8 cellular contexts compared by ENCODE assay signal in genomic region chr2:12715258-12715865, GRCh38. TPM values are rescaled to one million over a fixed set of nuclear protein-coding genes. Genes with fewer than 3 reads are reported as not detected.
A peak's percentile ranks its signal among the peaks of the same experiment; 100 is the strongest.
DNase-seq lines count a peak whose midpoint lies in the region; ATAC-seq, FAIRE-seq and TF ChIP-seq lines count a peak whose summit lies in the region.

No MANE protein-coding gene starts in this region.

- 0 out of 2 replicates have a peak, but pooled peaks cover 3% of the 10 kb centered on the region for H4K20me1 ChIP-seq in GM12878 (ENCODE audit: control insufficient read depth, insufficient read depth)

- TF ChIP-seq POLR2A in GM12878 (IDR thresholded peaks at IDR 0.05; ENCODE audit: low read depth, low read length) = no peak

- ATAC-seq in GM12878 = no peak
- ATAC-seq in lung (ENCODE audit: insufficient read depth, low FRiP score) = no peak
- no peak for ATAC-seq in GM21825 (IDR thresholded peaks at IDR 0.05; ENCODE audit: unreplicated experiment)
- no peak for ATAC-seq in GM19463 (IDR thresholded peaks at IDR 0.05; ENCODE audit: unreplicated experiment)

- in situ Hi-C loops in GM12878 (cut with MboI) = loop anchor here (5.0 kb wide), 1 partner anchor 883 kb away; no protein-coding TSS in a partner anchor

- peak overlapping the region; percentile 97 for H3K4me2 ChIP-seq in GM12878 (ENCODE audit: control insufficient read depth, insufficient read depth)

- H3K27me3 ChIP-seq in GM12878 (replicated peaks in 1 of 2; ENCODE audit: control insufficient read depth in 2 of 2, insufficient read depth in 2 of 2, low read length in 1 of 2) (peaks cover 0 to 18% of the 10 kb centered on the region in 2 experiments; a peak in 3 of 4 replicates), lung (ENCODE audit: control insufficient read depth, insufficient read depth) (no peaks in the 10 kb centered on the region), tibial artery (no peaks in the 10 kb centered on the region)

- H3K79me2 ChIP-seq in GM12878 (ENCODE audit: control insufficient read depth, insufficient read depth, low read length) = no peaks in the 10 kb centered on the region

- H3K4me3 ChIP-seq in GM12878 (no peak overlapping the region), lung (no peak overlapping the region), tibial artery (peak overlapping the region; percentile 80 to 89)

- SMC1A ChIA-PET in GM12878 (lab: Charles Lee; ENCODE audit: uncharacterized antibody, unreplicated experiment) = interaction anchor here (0.8 to 5.0 kb wide), 13 partner anchors 14 to 886 kb away, joined by 3 to 48 read pairs (median 5); no protein-coding TSS in a partner anchor

- RAD21 ChIA-PET in GM12878 (lab: Charles Lee; ENCODE audit: unreplicated experiment) = interaction anchor here (0.9 to 4.2 kb wide), 16 partner anchors 216 to 936 kb away, joined by 3 to 48 read pairs (median 6); no protein-coding TSS in a partner anchor

- intact Hi-C loops in GM12878 (cut with micrococcal nuclease; ENCODE audit: unreplicated experiment) (loop anchor here (5.0 kb wide), 4 partner anchors 173 to 538 kb away; no protein-coding TSS in a partner anchor), tibial artery (cut with DNase I; ENCODE audit: low total_unique reads) (loop anchor here (5.0 to 10.0 kb wide), 6 partner anchors 158 to 853 kb away; no protein-coding TSS in a partner anchor)

- POLR2A ChIA-PET in GM12878 (lab: Charles Lee) = no interaction called here

- TF ChIP-seq EP300 in GM12878 (IDR thresholded peaks at IDR 0.05; ENCODE audit: borderline replicate concordance in 1 of 2, control insufficient read depth in 1 of 2, low read depth in 2 of 2, low read length in 2 of 2) = no peak

- H2AFZ ChIP-seq in GM12878 (ENCODE audit: control insufficient read depth, low read depth, low read length) = no peak overlapping the region

- H3K9me3 ChIP-seq in GM12878 (replicated peaks; ENCODE audit: control insufficient read depth, insufficient read depth, low read length) (no peaks in the 10 kb centered on the region), lung (ENCODE audit: control insufficient read depth in 2 of 2, insufficient read depth in 1 of 2, low read length in 1 of 2) (no peaks in the 10 kb centered on the region), tibial artery (no peaks in the 10 kb centered on the region)

- CTCF ChIA-PET in GM12878 (lab: Yijun Ruan, JAX) = interaction anchor here (0.6 to 4.2 kb wide), 28 partner anchors 8 to 976 kb away, joined by 3 to 65 read pairs (median 4); no protein-coding TSS in a partner anchor

- H3K4me1 ChIP-seq in GM12878 (ENCODE audit: control insufficient read depth, insufficient read depth, low read length) (peaks cover 3% of the 10 kb centered on the region; the same call in 1 of the 2 replicates), lung (ENCODE audit: control insufficient read depth in 2 of 2, insufficient read depth in 2 of 2, low read length in 2 of 2) (peaks cover 6% of the 10 kb centered on the region in 2 donors), tibial artery (peaks cover 3 to 44% (median 22%) of the 10 kb centered on the region in 4 donors)

- no peak for TF ChIP-seq RAD21 in GM12878 (IDR thresholded peaks at IDR 0.05; ENCODE audit: insufficient read depth, low read depth, low read length)

- H3K27ac ChIP-seq in GM12878 (ENCODE audit: control insufficient read depth, insufficient read depth) (no peak overlapping the region), lung (ENCODE audit: low read depth in 1 of 2, low read length in 1 of 2) (peak overlapping the region; percentile 75 to 95), tibial artery (peak overlapping the region; percentile 91 to 93)

- peak; percentile 58 for DNase-seq in activated CD8-positive, alpha-beta memory T cell treated with anti-CD3 and anti-CD28 coated beads for 24 hours
- no peak for DNase-seq in activated CD8-positive, alpha-beta memory T cell treated with anti-CD3 and anti-CD28 coated beads, Interleukin-2, amount 50 U/mL, for 4 hours
- no peak for DNase-seq in GM12878 (ENCODE audit: low read depth, low spot score)
- DNase-seq in lung (ENCODE audit: low spot score) = no peak
- no peak for DNase-seq in tibial artery
- no peak for DNase-seq in effector CD8-positive, alpha-beta T cell (lab: John Stamatoyannopoulos, UW)

- H3K9ac ChIP-seq in GM12878 (ENCODE audit: control insufficient read depth, insufficient read depth, low read length) = no peak overlapping the region

- no peak for TF ChIP-seq CTCF in GM12878 (IDR thresholded peaks at IDR 0.05 in 2 of 3, conservative IDR thresholded peaks at IDR 0.05 in 1 of 3; ENCODE audit: control insufficient read depth in 2 of 3, extremely low read depth in 1 of 3, insufficient read depth in 1 of 3, low read depth in 3 of 3, low read length in 3 of 3)
- no peak for TF ChIP-seq CTCF in lung (IDR thresholded peaks at IDR 0.05; ENCODE audit: control extremely low read depth, extremely low read depth)
- no peak for TF ChIP-seq CTCF in tibial artery (IDR thresholded peaks at IDR 0.05)

- WGBS in GM12878 (ENCODE audit: insufficient coverage, insufficient replicate concordance, low lambda C conversion rate, missing lambda C conversion rate) = 49% methylated on average over 6 of the region's 6 CpGs
- 64 to 65% methylated on average over 6 of the region's 6 CpGs for WGBS in lung, 2 donors

- FAIRE-seq in GM12878 (lab: Jason Lieb, UNC) = no peak

- BruUV-seq in GM12878 (replicated peaks; lab: Mats Ljungman, UMichigan) = no TSS peak

- H3K36me3 ChIP-seq in GM12878 (ENCODE audit: control insufficient read depth in 2 of 2, insufficient read depth in 2 of 2, low read length in 1 of 2) = no peaks in the 10 kb centered on the region
- no peaks in the 10 kb centered on the region for H3K36me3 ChIP-seq in lung (ENCODE audit: control insufficient read depth in 2 of 2, insufficient read depth in 2 of 2, low read length in 2 of 2)
- H3K36me3 ChIP-seq in tibial artery = no peaks in the 10 kb centered on the region

TF ChIP-seq in GM12878, 131 proteins besides CTCF, POLR2A, EP300 and RAD21 (continues in another document):
- TF ChIP-seq SMAD1 (IDR thresholded peaks at IDR 0.05; ENCODE audit: low read depth, partially characterized antibody) = no peak
- TF ChIP-seq, protein P1, sequence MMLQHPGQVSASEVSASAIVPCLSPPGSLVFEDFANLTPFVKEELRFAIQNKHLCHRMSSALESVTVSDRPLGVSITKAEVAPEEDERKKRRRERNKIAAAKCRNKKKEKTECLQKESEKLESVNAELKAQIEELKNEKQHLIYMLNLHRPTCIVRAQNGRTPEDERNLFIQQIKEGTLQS (IDR thresholded peaks at IDR 0.05; ENCODE audit: borderline replicate concordance, extremely low read depth, low read depth, low read length) = no peak
- no peak for TF ChIP-seq HDAC6 (IDR thresholded peaks at IDR 0.05; ENCODE audit: unreplicated experiment)
- TF ChIP-seq TCF7 (IDR thresholded peaks at IDR 0.05; ENCODE audit: borderline replicate concordance) = no peak
- TF ChIP-seq, protein P2, sequence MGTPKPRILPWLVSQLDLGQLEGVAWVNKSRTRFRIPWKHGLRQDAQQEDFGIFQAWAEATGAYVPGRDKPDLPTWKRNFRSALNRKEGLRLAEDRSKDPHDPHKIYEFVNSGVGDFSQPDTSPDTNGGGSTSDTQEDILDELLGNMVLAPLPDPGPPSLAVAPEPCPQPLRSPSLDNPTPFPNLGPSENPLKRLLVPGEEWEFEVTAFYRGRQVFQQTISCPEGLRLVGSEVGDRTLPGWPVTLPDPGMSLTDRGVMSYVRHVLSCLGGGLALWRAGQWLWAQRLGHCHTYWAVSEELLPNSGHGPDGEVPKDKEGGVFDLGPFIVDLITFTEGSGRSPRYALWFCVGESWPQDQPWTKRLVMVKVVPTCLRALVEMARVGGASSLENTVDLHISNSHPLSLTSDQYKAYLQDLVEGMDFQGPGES (IDR thresholded peaks at IDR 0.05) = no peak
- no peak for TF ChIP-seq MYC (IDR thresholded peaks at IDR 0.05; ENCODE audit: insufficient read depth, insufficient read length, insufficient replicate concordance, low read length, severe bottlenecking)
- no peak for TF ChIP-seq WRNIP1 (IDR thresholded peaks at IDR 0.05; ENCODE audit: borderline replicate concordance, low read depth, low read length)
- TF ChIP-seq BRCA1 (IDR thresholded peaks at IDR 0.05; ENCODE audit: low read depth, low read length) = no peak
- no peak for TF ChIP-seq LARP7 (IDR thresholded peaks at IDR 0.05)
- TF ChIP-seq EZH2 (IDR thresholded peaks at IDR 0.05; ENCODE audit: borderline replicate concordance, control insufficient read depth, low read depth, low read length) = no peak
- no peak for TF ChIP-seq ZSCAN29 (IDR thresholded peaks at IDR 0.05)

RNA-seq across cellular contexts. Expression of gene TRIB2, which starts 1.4 kb away (rescaled TPM):
- total RNA-seq in GM12878 (2013; cell fraction: nucleolus; rRNA removed) = 16.9 and 24.4 TPM in 2 replicates
- total RNA-seq in GM12878 (2014; rRNA removed) = 8.6 and 9.2 TPM in 2 replicates
- 5.2 and 5.3 TPM in 2 replicates for total RNA-seq in GM12878 (2014; rRNA removed; fragmentation: Illumina TruSeq; extraction: Trizol)
- total RNA-seq in GM12878 (2021) = 8.4 and 9.7 TPM in 2 replicates
- 3.3 TPM for polyA plus RNA-seq in GM12878 (2011; ENCODE audit: low read depth)
- 5.1 and 6.4 TPM in 2 replicates for polyA plus RNA-seq in GM12878 (2011; rRNA removed)
- 6.0 and 6.1 TPM in 2 replicates for polyA plus RNA-seq in GM12878 (2011; cell fraction: cytosol; rRNA removed)
- 8.2 and 11.0 TPM in 2 replicates for polyA plus RNA-seq in GM12878 (2011; cell fraction: nucleus; rRNA removed)
- 2.4 and 2.8 TPM in 2 replicates for polyA plus RNA-seq in GM12878 (2012)
- polyA plus RNA-seq in GM12878 (2014; fragmentation: Illumina TruSeq; extraction: Trizol) = 6.8 and 7.3 TPM in 2 replicates
- 1 to 10 TPM; 1.6 to 3.5 TPM for polyA plus RNA-seq in GM12878 (2014; fragmentation: Nextera tagmentation; extraction: Ambion mirVana)
- 6.8 and 9.0 TPM in 2 replicates for polyA plus RNA-seq in GM12878 (2014; rRNA removed)
- polyA plus RNA-seq in GM12878 (2016; fragmentation: Nextera tagmentation; extraction: Ambion mirVana) = 1 to 10 TPM; 3.9 to 5.1 TPM
- 2.6 and 4.8 TPM in 2 replicates for polyA minus RNA-seq in GM12878 (2011; rRNA and poly(A)+ RNA removed)
- 1.9 and 4.3 TPM in 2 replicates for polyA minus RNA-seq in GM12878 (2011; cell fraction: cytosol; rRNA and poly(A)+ RNA removed)
- polyA minus RNA-seq in GM12878 (2011; cell fraction: nucleus; rRNA and poly(A)+ RNA removed) = 7.5 and 9.4 TPM in 2 replicates
- total RNA-seq in lung = 10 to 100 TPM; 47.4 to 83.6 TPM
- polyA plus RNA-seq in lung = 10 to 100 TPM; 21.3 to 29.6 TPM

Comparison
In these comparisons a context has a peak if more than half of its experiments do, and no peak if none do; other contexts are left out.
1. H3K4me3 ChIP-seq: peak in tibial artery (2 of 2); none in GM12878 (single experiment) and lung (single experiment).